ENCODE assay signal across 20 cellular contexts in the genomic region with DNA sequence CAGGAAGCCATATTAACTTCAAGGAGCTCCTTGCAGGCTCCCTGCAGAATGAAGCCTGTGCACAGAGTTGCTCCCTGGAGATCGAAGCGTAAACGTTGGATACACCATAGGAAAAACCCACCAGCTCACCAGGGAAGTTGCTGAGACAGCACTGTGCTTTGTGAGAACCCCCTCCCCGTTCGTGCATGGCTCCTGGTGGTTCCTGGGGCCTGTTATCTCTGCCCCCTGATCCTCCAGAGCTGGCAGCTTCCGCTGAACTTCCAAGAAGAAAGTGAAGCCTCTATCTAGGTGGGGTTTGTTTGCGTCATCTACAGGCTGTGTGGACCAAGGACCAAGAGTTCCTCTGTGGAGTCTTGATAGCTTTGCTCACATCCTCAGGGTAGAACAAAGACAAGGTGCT. TPM values are rescaled to one million over a fixed set of nuclear protein-coding genes. Genes with fewer than 3 reads are reported as not detected.
A peak's percentile ranks its signal among the peaks of the same experiment; 100 is the strongest.
DNase-seq lines count a peak whose midpoint lies in the region; ATAC-seq, FAIRE-seq and TF ChIP-seq lines count a peak whose summit lies in the region.
"Had no signal": no experiment of that assay in that cellular context is flagged by ENCODE, and none has a peak within 500 bp of the region (broad histone marks: within the 10 kb centered on the region; RNA-seq: fewer than 3 reads in every experiment).

No MANE protein-coding gene starts in this region.

- TF ChIP-seq POLR2A in K562 (conservative IDR thresholded peaks at IDR 0.05) (no peak), suprapubic skin (IDR thresholded peaks at IDR 0.05) (no peak)

- TF ChIP-seq RAD21 in K562 (CRISPR knock-in tag; conservative IDR thresholded peaks at IDR 0.05 in 1 of 2, IDR thresholded peaks at IDR 0.05 in 1 of 2) = 0 out of 4 replicates have a peak, but pooled peaks of 1 of the 2 experiments have one; percentile 5

- no peaks in the 10 kb centered on the region for H3K9me3 ChIP-seq in left ventricle myocardium inferior (replicated peaks)
- H3K9me3 ChIP-seq in OCI-LY7 (ENCODE audit: low read length) = no peaks in the 10 kb centered on the region
- H3K9me3 ChIP-seq in K562 (replicated peaks; ENCODE audit: control insufficient read depth, insufficient read depth, low read depth, low read length) = no peaks in the 10 kb centered on the region
- no peaks in the 10 kb centered on the region for H3K9me3 ChIP-seq in suprapubic skin
- H3K9me3 ChIP-seq: uterus had no signal

- H3K36me3 ChIP-seq in left ventricle myocardium inferior (no peaks in the 10 kb centered on the region), OCI-LY7 (ENCODE audit: insufficient read depth, low read length) (no peaks in the 10 kb centered on the region), K562 (ENCODE audit: control insufficient read depth, insufficient read depth, low read length) (no peaks in the 10 kb centered on the region), suprapubic skin (no peaks in the 10 kb centered on the region)
- H3K36me3 ChIP-seq: cardiac muscle cell, uterus had no signal

- no peak overlapping the region for H2AFZ ChIP-seq in OCI-LY7 (ENCODE audit: low read length)
- H2AFZ ChIP-seq in K562 (ENCODE audit: low read depth, low read length) = no peak overlapping the region

- H3K79me2 ChIP-seq in OCI-LY7 (ENCODE audit: insufficient read depth, low read depth, low read length) = no peaks in the 10 kb centered on the region
- peaks cover 22% of the 10 kb centered on the region for H3K79me2 ChIP-seq in K562 (ENCODE audit: control insufficient read depth, insufficient read depth, low read length)

- peak; percentile 69; the same call in 1 of the 2 replicates for TF ChIP-seq EP300 in K562 (IDR thresholded peaks at IDR 0.05; ENCODE audit: low read length)
- no peak for TF ChIP-seq EP300 in suprapubic skin (IDR thresholded peaks at IDR 0.05)

- 2% methylated on average over 6 of the region's 7 CpGs for WGBS in K562 (ENCODE audit: insufficient coverage, low coverage, missing lambda C conversion rate)
- WGBS in suprapubic skin = 78% methylated on average over 4 of the region's 7 CpGs

- peaks cover 41% of the 10 kb centered on the region for H3K4me1 ChIP-seq in left ventricle myocardium inferior
- peaks cover 27% of the 10 kb centered on the region for H3K4me1 ChIP-seq in OCI-LY7 (ENCODE audit: insufficient read depth, low read length, poor library complexity, severe bottlenecking)
- peaks cover 33 to 48% of the 10 kb centered on the region in 2 experiments for H3K4me1 ChIP-seq in K562 (replicated peaks in 1 of 2; ENCODE audit: control insufficient read depth in 2 of 2, insufficient read depth in 2 of 2, low read length in 2 of 2)
- peaks cover 31% of the 10 kb centered on the region for H3K4me1 ChIP-seq in suprapubic skin

- H3K9ac ChIP-seq in K562 (ENCODE audit: insufficient read depth in 1 of 2, low read depth in 2 of 2, low read length in 2 of 2) = no peak overlapping the region

- in situ Hi-C loops in K562 (cut with MboI) = no loop called here

- CTCF ChIA-PET in OCI-LY7 (lab: Charles Lee; ENCODE audit: unreplicated experiment) (no interaction called here), K562 (lab: Yijun Ruan, JAX; ENCODE audit: low intra/inter-chr PET ratio) (no interaction called here)

- H3K27ac ChIP-seq in left ventricle myocardium inferior (replicated peaks) = no peak overlapping the region
- no peak overlapping the region for H3K27ac ChIP-seq in OCI-LY7 (ENCODE audit: low read depth, low read length, poor library complexity, severe bottlenecking)
- H3K27ac ChIP-seq in K562 (ENCODE audit: extremely low read depth, low read depth, low read length) = peak overlapping the region; percentile 42
- H3K27ac ChIP-seq in suprapubic skin = no peak overlapping the region
- H3K27ac ChIP-seq: cardiac muscle cell had no signal

- no peaks in the 10 kb centered on the region for H3K9me2 ChIP-seq in OCI-LY7 (ENCODE audit: insufficient read depth, low read length)

- intact Hi-C loops in Right ventricle myocardium inferior (cut with DNase I) = no loop called here
- intact Hi-C loops in left ventricle myocardium inferior (cut with micrococcal nuclease) = no loop called here
- intact Hi-C loops in OCI-LY7 (cut with micrococcal nuclease; ENCODE audit: unreplicated experiment) = no loop called here
- intact Hi-C loops in K562 (cut with micrococcal nuclease) = no loop called here

- FAIRE-seq in K562 (lab: Jason Lieb, UNC) = peak; percentile 91

- TF ChIP-seq CTCF in left ventricle myocardium inferior (IDR thresholded peaks at IDR 0.05; ENCODE audit: borderline replicate concordance) = no peak
- no peak for TF ChIP-seq CTCF in OCI-LY7 (conservative IDR thresholded peaks at IDR 0.05; ENCODE audit: low read length)
- TF ChIP-seq CTCF in K562 (IDR thresholded peaks at IDR 0.05 in 2 of 3, conservative IDR thresholded peaks at IDR 0.05 in 1 of 3; ENCODE audit: insufficient read depth in 2 of 3, low read depth in 1 of 3, low read length in 3 of 3) = no peak
- TF ChIP-seq CTCF in suprapubic skin (IDR thresholded peaks at IDR 0.05) = no peak

- POLR2A ChIA-PET in OCI-LY7 (lab: Charles Lee) (interaction anchor here (0.6 to 1.4 kb wide), 3 partner anchors 12 to 79 kb away, joined by 3 to 5 read pairs (median 3); no protein-coding TSS in a partner anchor), K562 (lab: Yijun Ruan, JAX) (interaction anchor here (0.6 to 1.0 kb wide), 2 partner anchors 34 to 217 kb away, joined by 3 read pairs; no protein-coding TSS in a partner anchor)

- DNase-seq in Right ventricle myocardium inferior (ENCODE audit: missing footprints) = peak; percentile 4
- DNase-seq in left ventricle myocardium inferior = no peak
- no peak for DNase-seq in OCI-LY7 (ENCODE audit: low spot score)
- DNase-seq in K562 (ENCODE audit: extremely low read depth in 1 of 4, low spot score in 3 of 4) = peak; percentile 35 to 87 (median 60)
- DNase-seq in suprapubic skin (ENCODE audit: low spot score in 2 of 2) = no peak
- DNase-seq in COR-L47 (lab: John Stamatoyannopoulos, UW) = no peak
- DNase-seq in iPS-NIHi7 (ENCODE audit: extremely low spot score) = no peak
- DNase-seq: activated T-cell treated with anti-CD3 and anti-CD28 coated beads, Interleukin-2, amount 50 U/mL, for 72 hours; CD4-positive, alpha-beta memory T cell; dermis blood vessel endothelial cell; foreskin melanocyte; Karpas-422; NCI-H1092; NCI-H2029 treated with DMSO at 0.1 percent for 48 hours; NCI-H446 treated with DMSO at 0.1 percent for 48 hours; Right ventricle myocardium superior; T-helper 17 cell; uterus had no signal

- BruUV-seq in OCI-LY7 (replicated peaks; lab: Mats Ljungman, UMichigan) = no TSS peak
- no TSS peak for BruUV-seq in K562 (replicated peaks; lab: Mats Ljungman, UMichigan)

- peak overlapping the region; percentile 82 for H3K4me2 ChIP-seq in OCI-LY7 (ENCODE audit: low read length)
- peak overlapping the region; percentile 39 for H3K4me2 ChIP-seq in K562 (ENCODE audit: insufficient read depth, low read length)

- no peaks in the 10 kb centered on the region for H4K20me1 ChIP-seq in OCI-LY7 (ENCODE audit: insufficient read depth, low read length)
- peaks cover 11% of the 10 kb centered on the region; the same call in 1 of the 2 replicates for H4K20me1 ChIP-seq in K562 (replicated peaks; ENCODE audit: control insufficient read depth, insufficient read depth, low read length)

- no peak overlapping the region for H3K4me3 ChIP-seq in left ventricle myocardium inferior
- H3K4me3 ChIP-seq in OCI-LY7 (ENCODE audit: low read depth, low read length, poor library complexity, severe bottlenecking) = no peak overlapping the region
- no peak overlapping the region for H3K4me3 ChIP-seq in K562
- H3K4me3 ChIP-seq in suprapubic skin = no peak overlapping the region

- H3K27me3 ChIP-seq in left ventricle myocardium inferior (ENCODE audit: low read depth) (no peaks in the 10 kb centered on the region), K562 (ENCODE audit: control insufficient read depth in 2 of 2, insufficient read depth in 2 of 2, low read length in 2 of 2) (no peaks in the 10 kb centered on the region), suprapubic skin (peaks cover 6% of the 10 kb centered on the region)
- H3K27me3 ChIP-seq: cardiac muscle cell, uterus had no signal

- H3K9me1 ChIP-seq in K562 (ENCODE audit: control insufficient read depth, insufficient read depth, low read length) = no peaks in the 10 kb centered on the region

- ATAC-seq in Right ventricle myocardium inferior (no peak), K562 (peak; percentile 28), HG02852 (IDR thresholded peaks at IDR 0.05; ENCODE audit: unreplicated experiment) (no peak)
- ATAC-seq: activated T-cell treated with anti-CD3 and anti-CD28 coated beads, Interleukin-2, amount 50 U/mL, for 72 hours; T-helper 17 cell had no signal

RNA-seq across cellular contexts. Expression of gene CCDC85C, which starts 2.4 kb away (rescaled TPM):
- total RNA-seq in Right ventricle myocardium inferior = 53.1 TPM
- 41.0 TPM for total RNA-seq in left ventricle myocardium inferior
- 3.6 and 6.4 TPM in 2 replicates for total RNA-seq in OCI-LY7 (2014; rRNA removed; shearing (Covaris generic))
- 14.6 and 15.0 TPM in 2 replicates for total RNA-seq in OCI-LY7 (2022)
- 5.9 and 10.4 TPM in 2 replicates for total RNA-seq in K562 (2011; cell fraction: chromatin; rRNA removed; ENCODE audit: low replicate concordance)
- 5.2 and 5.5 TPM in 2 replicates for total RNA-seq in K562 (2011; cell fraction: nucleolus; rRNA removed)
- 5.1 and 5.3 TPM in 2 replicates for total RNA-seq in K562 (2011; cell fraction: nucleoplasm; rRNA removed)
- total RNA-seq in K562 (2014; rRNA removed) = 6.3 and 13.5 TPM in 2 replicates
- 3.7 and 5.2 TPM in 2 replicates for total RNA-seq in K562 (2014; rRNA removed; fragmentation: Illumina TruSeq; extraction: Trizol)
- total RNA-seq in K562 (2015; rRNA removed; fragmentation: Illumina TruSeq; extraction: Trizol) = 7.0 and 7.2 TPM in 2 replicates
- total RNA-seq in K562 (2021) = 22.0 and 22.7 TPM in 2 replicates
- polyA plus RNA-seq in K562 (2011; rRNA removed) = 4.2 and 5.4 TPM in 2 replicates
- 4.8 and 12.5 TPM in 2 replicates for polyA plus RNA-seq in K562 (2011; cell fraction: cytosol; rRNA removed)
- polyA plus RNA-seq in K562 (2011; cell fraction: nucleus; rRNA removed) = 5.2 and 10.5 TPM in 2 replicates
- polyA plus RNA-seq in K562 (2012) = 7.1 and 9.7 TPM in 2 replicates
- polyA plus RNA-seq in K562 (2014; fragmentation: Illumina TruSeq; extraction: Trizol) = 6.8 and 12.3 TPM in 2 replicates
- under 1 TPM; 0.18 to 0.27 TPM for polyA plus RNA-seq in K562 (2014; fragmentation: Nextera tagmentation; extraction: Ambion mirVana)
- polyA plus RNA-seq in K562 (2014; rRNA removed) = 7.2 and 9.7 TPM in 2 replicates
- 4.5 and 5.3 TPM in 2 replicates for polyA minus RNA-seq in K562 (2011; rRNA and poly(A)+ RNA removed)
- 13.7 TPM in 2 replicates for polyA minus RNA-seq in K562 (2011; cell fraction: cytosol; rRNA and poly(A)+ RNA removed)
- 1.8 and 3.0 TPM in 2 replicates for polyA minus RNA-seq in K562 (2011; cell fraction: nucleus; rRNA and poly(A)+ RNA removed)
- total RNA-seq in suprapubic skin = 10 to 100 TPM; 18.8 to 53.2 (median 48.0) TPM

RNA-seq across cellular contexts. Expression of gene HHIPL1, which starts 38.6 kb away (rescaled TPM):
- total RNA-seq in Right ventricle myocardium inferior = 1.5 TPM
- 1.2 TPM for total RNA-seq in left ventricle myocardium inferior
- 0.25 and 1.5 TPM in 2 replicates for total RNA-seq in OCI-LY7 (2014; rRNA removed; shearing (Covaris generic))
- total RNA-seq in OCI-LY7 (2022) = 0.61 and 0.72 TPM in 2 replicates
- 0.12 TPM in 1 of 2 replicates, not detected in the other for total RNA-seq in K562 (2011; cell fraction: chromatin; rRNA removed; ENCODE audit: low replicate concordance)
- total RNA-seq in K562 (2011; cell fraction: nucleolus; rRNA removed) = not detected in 2 replicates
- not detected in 2 replicates for total RNA-seq in K562 (2011; cell fraction: nucleoplasm; rRNA removed)
- total RNA-seq in K562 (2014; rRNA removed) = not detected in 2 replicates
- total RNA-seq in K562 (2014; rRNA removed; fragmentation: Illumina TruSeq; extraction: Trizol) = not detected in 2 replicates
- not detected in 2 replicates for total RNA-seq in K562 (2015; rRNA removed; fragmentation: Illumina TruSeq; extraction: Trizol)
- not detected in 2 replicates for total RNA-seq in K562 (2021)
- not detected in 2 replicates for polyA plus RNA-seq in K562 (2011; rRNA removed)
- 0.03 TPM in 1 of 2 replicates, not detected in the other for polyA plus RNA-seq in K562 (2011; cell fraction: cytosol; rRNA removed)
- polyA plus RNA-seq in K562 (2011; cell fraction: nucleus; rRNA removed) = 0.01 TPM in 1 of 2 replicates, not detected in the other
- polyA plus RNA-seq in K562 (2012) = not detected in 2 replicates
- not detected in 2 replicates for polyA plus RNA-seq in K562 (2014; fragmentation: Illumina TruSeq; extraction: Trizol)
- polyA plus RNA-seq in K562 (2014; fragmentation: Nextera tagmentation; extraction: Ambion mirVana) = not detected
- not detected in 2 replicates for polyA plus RNA-seq in K562 (2014; rRNA removed)
- polyA minus RNA-seq in K562 (2011; rRNA and poly(A)+ RNA removed) = not detected in 2 replicates
- not detected in 2 replicates for polyA minus RNA-seq in K562 (2011; cell fraction: cytosol; rRNA and poly(A)+ RNA removed)
- not detected in 2 replicates for polyA minus RNA-seq in K562 (2011; cell fraction: nucleus; rRNA and poly(A)+ RNA removed)
- 1 to 10 TPM in 1 of 4 donors, under 1 TPM in 3; 0.13 to 4.7 (median 0.56) TPM for total RNA-seq in suprapubic skin
- polyA plus RNA-seq: CD4-positive, alpha-beta memory T cell had no signal

Comparison
In these comparisons a context has a peak if more than half of its experiments do, and no peak if none do; other contexts are left out.
1. DNase-seq: peak in Right ventricle myocardium inferior (single experiment) and K562 (4 of 4); none in left ventricle myocardium inferior (single experiment), OCI-LY7 (single experiment), suprapubic skin (0 of 2), COR-L47 (single experiment) and iPS-NIHi7 (single experiment).